Comparison of ENCODE assay signal across 2 cellular contexts in the genomic region with DNA sequence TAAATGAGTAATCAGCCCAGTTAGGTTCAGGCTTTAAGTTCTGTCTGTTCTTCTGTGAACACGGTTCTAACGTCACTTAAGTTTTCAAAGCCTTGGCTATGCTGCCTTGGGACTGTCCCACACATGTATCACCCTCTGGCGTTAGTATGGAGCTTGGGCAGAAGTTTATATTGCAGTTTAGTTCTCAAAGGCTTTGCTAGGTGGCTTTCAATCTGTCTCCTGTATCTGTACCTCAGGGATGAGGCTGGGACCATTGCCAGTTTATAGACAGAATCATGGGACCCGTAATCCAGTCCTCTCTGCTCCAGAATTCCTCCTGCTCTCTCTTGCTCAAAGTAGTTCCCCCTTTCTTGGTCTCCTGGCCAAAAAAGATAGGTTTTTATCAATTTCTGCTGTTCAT.
A peak's percentile ranks its signal among the peaks of the same experiment; 100 is the strongest.
TF ChIP-seq lines count a peak whose summit lies in the region.

No MANE protein-coding gene starts in this region.

TF ChIP-seq in GM12878, 131 proteins besides CTCF, POLR2A, EP300 and RAD21:
- TF ChIP-seq RCOR1 (conservative IDR thresholded peaks at IDR 0.05; ENCODE audit: low read depth, low read length): no peak
- TF ChIP-seq EGR1 (IDR thresholded peaks at IDR 0.05; ENCODE audit: borderline replicate concordance in 1 of 2, low read depth in 2 of 2, low read length in 2 of 2): no peak
- TF ChIP-seq BMI1 (IDR thresholded peaks at IDR 0.05; ENCODE audit: borderline replicate concordance): no peak
- TF ChIP-seq SUZ12 (IDR thresholded peaks at IDR 0.05; ENCODE audit: unreplicated experiment): no peak
- peak; percentile 20; the same call in 1 of the 2 replicates for TF ChIP-seq SMC3 (IDR thresholded peaks at IDR 0.05; ENCODE audit: borderline replicate concordance, low read length)
- no peak for TF ChIP-seq NFIC (IDR thresholded peaks at IDR 0.05; ENCODE audit: low read depth, low read length)

TF ChIP-seq in liver, 16 proteins besides CTCF, POLR2A, EP300 and RAD21:
- TF ChIP-seq HNF4A (conservative IDR thresholded peaks at IDR 0.05) (peak in 1 of 2 donors; percentile 22), MAX (IDR thresholded peaks at IDR 0.05) (no peak), ATF3 (IDR thresholded peaks at IDR 0.05) (no peak), HNF4G (IDR thresholded peaks at IDR 0.05) (no peak), YY1 (IDR thresholded peaks at IDR 0.05) (peak; percentile 64), FOXA1 (IDR thresholded peaks at IDR 0.05) (no peak), FOXA2 (IDR thresholded peaks at IDR 0.05) (peak; percentile 20)
